ENCODE assay signal across 1 cellular context in the genomic region with DNA sequence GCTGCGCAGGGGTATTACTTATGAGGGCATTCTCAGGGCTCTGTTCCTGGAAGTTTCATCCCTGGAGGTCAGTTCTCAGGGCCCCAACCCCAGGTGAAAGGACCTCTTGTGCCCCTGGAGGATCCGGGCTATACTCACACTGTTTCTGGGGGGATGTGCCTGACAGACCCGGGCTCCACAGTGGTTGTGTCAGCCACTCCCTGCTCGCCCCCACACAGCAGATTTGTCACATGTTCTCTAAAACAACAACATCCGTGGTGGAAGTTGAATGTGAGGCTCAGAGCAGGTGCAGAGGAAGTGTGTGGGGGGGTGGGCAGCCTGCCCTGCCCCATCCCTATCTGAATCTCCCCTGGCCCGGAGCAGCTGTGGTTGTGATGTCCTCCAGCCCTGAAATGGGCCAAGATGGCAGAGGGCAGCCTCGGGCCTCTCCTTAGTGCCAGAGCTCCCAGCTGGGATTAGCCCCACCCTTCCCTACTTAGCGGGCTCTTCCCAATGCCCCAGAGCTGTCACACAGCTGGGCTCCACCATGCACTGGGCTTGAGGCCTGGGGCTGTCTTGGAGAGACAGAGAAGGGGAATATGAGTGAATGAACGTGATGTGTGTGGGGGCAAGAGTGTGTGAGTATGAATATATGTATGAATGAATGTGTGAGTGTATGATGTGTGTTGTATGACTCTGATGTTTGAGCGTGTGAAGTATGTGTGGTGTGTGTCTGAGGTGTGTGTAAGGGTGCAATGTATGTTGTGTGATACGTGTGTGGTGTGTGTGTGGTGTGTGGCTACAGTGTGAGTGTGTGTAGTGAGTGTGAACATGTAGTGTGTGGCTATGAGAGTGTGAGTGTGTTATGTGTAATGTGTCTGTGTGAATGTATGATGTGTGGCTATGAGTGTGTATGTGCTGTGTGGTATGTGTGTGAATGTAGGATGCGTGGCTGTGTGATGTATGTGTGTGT.
TF ChIP-seq lines count a peak whose summit lies in the region.

No MANE protein-coding gene starts in this region.

TF ChIP-seq in K562, 482 proteins besides CTCF, POLR2A, EP300 and RAD21 (continued from another document):
- TF ChIP-seq MBD1 (CRISPR knock-in tag; IDR thresholded peaks at IDR 0.05) = no peak
- no peak for TF ChIP-seq ZNF212 (CRISPR knock-in tag; IDR thresholded peaks at IDR 0.05)
- no peak for TF ChIP-seq ZNF408 (CRISPR knock-in tag; IDR thresholded peaks at IDR 0.05; ENCODE audit: low read depth)
- peak; percentile 63 for TF ChIP-seq EGR1 (conservative IDR thresholded peaks at IDR 0.05)
- no peak for TF ChIP-seq MCM3 (IDR thresholded peaks at IDR 0.05)
- TF ChIP-seq, protein P1, sequence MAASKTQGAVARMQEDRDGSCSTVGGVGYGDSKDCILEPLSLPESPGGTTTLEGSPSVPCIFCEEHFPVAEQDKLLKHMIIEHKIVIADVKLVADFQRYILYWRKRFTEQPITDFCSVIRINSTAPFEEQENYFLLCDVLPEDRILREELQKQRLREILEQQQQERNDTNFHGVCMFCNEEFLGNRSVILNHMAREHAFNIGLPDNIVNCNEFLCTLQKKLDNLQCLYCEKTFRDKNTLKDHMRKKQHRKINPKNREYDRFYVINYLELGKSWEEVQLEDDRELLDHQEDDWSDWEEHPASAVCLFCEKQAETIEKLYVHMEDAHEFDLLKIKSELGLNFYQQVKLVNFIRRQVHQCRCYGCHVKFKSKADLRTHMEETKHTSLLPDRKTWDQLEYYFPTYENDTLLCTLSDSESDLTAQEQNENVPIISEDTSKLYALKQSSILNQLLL (CRISPR knock-in tag; IDR thresholded peaks at IDR 0.05; ENCODE audit: borderline replicate concordance) = no peak
- TF ChIP-seq HLTF (IDR thresholded peaks at IDR 0.05) = peak; percentile 38; the same call in 1 of the 2 replicates
- TF ChIP-seq SUPT5H (IDR thresholded peaks at IDR 0.05) = no peak
- peak in 1 of 2 experiments; percentile 51 for TF ChIP-seq NCOA2 (IDR thresholded peaks at IDR 0.05; ENCODE audit: partially characterized antibody in 2 of 2)
- no peak for TF ChIP-seq PHF8 (IDR thresholded peaks at IDR 0.05; ENCODE audit: borderline replicate concordance, low read length)
- TF ChIP-seq ZBTB33 (CRISPR knock-in tag; IDR thresholded peaks at IDR 0.05) = no peak
- peak; percentile 90 for TF ChIP-seq ZNF740 (CRISPR knock-in tag; IDR thresholded peaks at IDR 0.05)
- 0 out of 4 replicates have a peak, but pooled peaks of 1 of the 2 experiments have one; percentile 34 for TF ChIP-seq ZNF740 (tag; IDR thresholded peaks at IDR 0.05)
- TF ChIP-seq BRD4 (IDR thresholded peaks at IDR 0.05) = no peak
- no peak for TF ChIP-seq MTA2 (IDR thresholded peaks at IDR 0.05; ENCODE audit: low read depth)
- no peak for TF ChIP-seq ZNF778 (CRISPR knock-in tag; IDR thresholded peaks at IDR 0.05)
- TF ChIP-seq NBN (IDR thresholded peaks at IDR 0.05; ENCODE audit: low read depth) = no peak
- no peak for TF ChIP-seq CSDE1 (IDR thresholded peaks at IDR 0.05)
- TF ChIP-seq SPI1 (IDR thresholded peaks at IDR 0.05; ENCODE audit: borderline replicate concordance, low read depth, low read length) = peak; percentile 31; the same call in 1 of the 2 replicates
- no peak for TF ChIP-seq RREB1 (CRISPR knock-in tag; IDR thresholded peaks at IDR 0.05)
- TF ChIP-seq SMARCB1 (IDR thresholded peaks at IDR 0.05; ENCODE audit: insufficient read length, low read depth) = no peak
- peak; percentile 26; the same call in 1 of the 2 replicates for TF ChIP-seq NR2C1 (IDR thresholded peaks at IDR 0.05)
- no peak for TF ChIP-seq NR2C1 (tag; IDR thresholded peaks at IDR 0.05)
- no peak for TF ChIP-seq PTBP1 (IDR thresholded peaks at IDR 0.05; ENCODE audit: low read depth, low read length)
- peak; percentile 26; the same call in 1 of the 2 replicates for TF ChIP-seq CBFA2T2 (conservative IDR thresholded peaks at IDR 0.05)
- TF ChIP-seq HDGF (IDR thresholded peaks at IDR 0.05) = peak; percentile 40; the same call in 1 of the 2 replicates
- TF ChIP-seq, protein P2, sequence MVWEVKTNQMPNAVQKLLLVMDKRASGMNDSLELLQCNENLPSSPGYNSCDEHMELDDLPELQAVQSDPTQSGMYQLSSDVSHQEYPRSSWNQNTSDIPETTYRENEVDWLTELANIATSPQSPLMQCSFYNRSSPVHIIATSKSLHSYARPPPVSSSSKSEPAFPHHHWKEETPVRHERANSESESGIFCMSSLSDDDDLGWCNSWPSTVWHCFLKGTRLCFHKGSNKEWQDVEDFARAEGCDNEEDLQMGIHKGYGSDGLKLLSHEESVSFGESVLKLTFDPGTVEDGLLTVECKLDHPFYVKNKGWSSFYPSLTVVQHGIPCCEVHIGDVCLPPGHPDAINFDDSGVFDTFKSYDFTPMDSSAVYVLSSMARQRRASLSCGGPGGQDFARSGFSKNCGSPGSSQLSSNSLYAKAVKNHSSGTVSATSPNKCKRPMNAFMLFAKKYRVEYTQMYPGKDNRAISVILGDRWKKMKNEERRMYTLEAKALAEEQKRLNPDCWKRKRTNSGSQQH (CRISPR knock-in tag; IDR thresholded peaks at IDR 0.05) = peak; percentile 17; the same call in 1 of the 2 replicates
TF ChIP-seq in K562: peak in this region for 20.
